Comparison of ENCODE assay signal across 8 cellular contexts in genomic region chr1:65421341-65422174, GRCh38. TPM values are rescaled to one million over a fixed set of nuclear protein-coding genes. Genes with fewer than 3 reads are reported as not detected.
DNase-seq lines count a peak whose midpoint lies in the region; ATAC-seq, FAIRE-seq and TF ChIP-seq lines count a peak whose summit lies in the region.

No MANE protein-coding gene starts in this region.

- TF ChIP-seq POLR2A in K562 (conservative IDR thresholded peaks at IDR 0.05), result 0 out of 2 replicates have a peak, but pooled peaks have one; percentile 2

- ATAC-seq in K562 (no peak), HG02623 (IDR thresholded peaks at IDR 0.05; ENCODE audit: unreplicated experiment) (no peak), GM21723 (IDR thresholded peaks at IDR 0.05; ENCODE audit: unreplicated experiment) (no peak)

- H3K9me1 ChIP-seq in K562 (ENCODE audit: control insufficient read depth, insufficient read depth, low read length), result no peaks in the 10 kb centered on the region

- POLR2A ChIA-PET in AG04450 (lab: Yijun Ruan, JAX), result no interaction called here
- POLR2A ChIA-PET in K562 (lab: Yijun Ruan, JAX), result interaction anchor here (0.7 to 1.3 kb wide), 4 partner anchors 143 to 275 kb away, joined by 3 read pairs; no protein-coding TSS in a partner anchor

- TF ChIP-seq RAD21 in K562 (CRISPR knock-in tag; conservative IDR thresholded peaks at IDR 0.05 in 1 of 2, IDR thresholded peaks at IDR 0.05 in 1 of 2), result no peak

- in situ Hi-C loops in KBM-7 (cut with MboI; ENCODE audit: low pct_unique_long_range_greater_than_20kb, low sequenced_read_pairs) (no loop called here), K562 (cut with MboI) (loop anchor here (10.0 kb wide), 1 partner anchor 357 kb away; no protein-coding TSS in a partner anchor)

- DNase-seq in AG04450 (ENCODE audit: low read depth, low spot score) (no peak), KBM-7 (peak; percentile 62), K562 (ENCODE audit: extremely low read depth in 1 of 4, low spot score in 3 of 4) (peak in 1 of 4 experiments; percentile 44), lung microvascular endothelial cell (ENCODE audit: low read depth in 2 of 2) (peak; percentile 75 to 89), DMS153 (lab: John Stamatoyannopoulos, UW) (no peak), T-helper 9 cell (no peak)

- H3K36me3 ChIP-seq in K562 (ENCODE audit: control insufficient read depth, insufficient read depth, low read length), result peaks cover 36% of the 10 kb centered on the region

- TSS peak; percentile 43 for BruUV-seq in K562 (replicated peaks; lab: Mats Ljungman, UMichigan)

- no peaks in the 10 kb centered on the region for H3K9me3 ChIP-seq in AG04450 (ENCODE audit: control insufficient read depth, insufficient read depth, low read length)
- no peaks in the 10 kb centered on the region for H3K9me3 ChIP-seq in K562 (replicated peaks; ENCODE audit: control insufficient read depth, insufficient read depth, low read depth, low read length)

- TF ChIP-seq EP300 in K562 (IDR thresholded peaks at IDR 0.05; ENCODE audit: low read length), result no peak

- H3K9ac ChIP-seq in K562 (ENCODE audit: insufficient read depth in 1 of 2, low read depth in 2 of 2, low read length in 2 of 2), result peak overlapping the region; percentile 95 to 99

- FAIRE-seq in K562 (lab: Jason Lieb, UNC), result no peak

- CTCF ChIA-PET in AG04450 (lab: Charles Lee), result interaction anchor here (1.3 to 1.4 kb wide), 3 partner anchors 9 to 266 kb away, joined by 3 to 7 read pairs (median 6); no protein-coding TSS in a partner anchor
- CTCF ChIA-PET in K562 (lab: Yijun Ruan, JAX; ENCODE audit: low intra/inter-chr PET ratio), result no interaction called here

- peak overlapping the region; percentile 92 for H3K4me2 ChIP-seq in K562 (ENCODE audit: insufficient read depth, low read length)

- H4K20me1 ChIP-seq in K562 (replicated peaks; ENCODE audit: control insufficient read depth, insufficient read depth, low read length), result peaks cover 3% of the 10 kb centered on the region; the same call in 1 of the 2 replicates

- peaks cover 60% of the 10 kb centered on the region for H3K79me2 ChIP-seq in K562 (ENCODE audit: control insufficient read depth, insufficient read depth, low read length)

- H3K27me3 ChIP-seq in AG04450 (ENCODE audit: control insufficient read depth, insufficient read depth, low read length), result no peaks in the 10 kb centered on the region
- H3K27me3 ChIP-seq in K562 (ENCODE audit: control insufficient read depth in 2 of 2, insufficient read depth in 2 of 2, low read length in 2 of 2), result no peaks in the 10 kb centered on the region

- under 1% methylated on average over 14 of the region's 14 CpGs for WGBS in K562 (ENCODE audit: insufficient coverage, low coverage, missing lambda C conversion rate)

- no peak for TF ChIP-seq CTCF in AG04450 (IDR thresholded peaks at IDR 0.05; ENCODE audit: low read depth, low read length)
- TF ChIP-seq CTCF in K562 (IDR thresholded peaks at IDR 0.05 in 2 of 3, conservative IDR thresholded peaks at IDR 0.05 in 1 of 3; ENCODE audit: insufficient read depth in 2 of 3, low read depth in 1 of 3, low read length in 3 of 3), result no peak

- intact Hi-C loops in K562 (cut with micrococcal nuclease), result loop anchor here (2.0 to 5.0 kb wide), 6 partner anchors 56 to 354 kb away; no protein-coding TSS in a partner anchor

- H3K4me1 ChIP-seq in K562 (replicated peaks in 1 of 2; ENCODE audit: control insufficient read depth in 2 of 2, insufficient read depth in 2 of 2, low read length in 2 of 2), result peaks cover 25 to 61% of the 10 kb centered on the region in 2 experiments

- H3K4me3 ChIP-seq in AG04450 (ENCODE audit: low read depth, low read length) (peak overlapping the region; percentile 82), K562 (peak overlapping the region; percentile 83)

- H3K27ac ChIP-seq in AG04450 (ENCODE audit: low read depth, low read length), result peak overlapping the region; percentile 98
- H3K27ac ChIP-seq in K562 (ENCODE audit: extremely low read depth, low read depth, low read length), result peak overlapping the region; percentile 95

- H2AFZ ChIP-seq in K562 (ENCODE audit: low read depth, low read length), result 0 out of 2 replicates have a peak overlapping the region, but pooled peaks have one; percentile 74

TF ChIP-seq in K562, 482 proteins besides CTCF, POLR2A, EP300 and RAD21 (continues in another document):
- TF ChIP-seq NR3C1 (CRISPR knock-in tag; IDR thresholded peaks at IDR 0.05), result no peak
- no peak for TF ChIP-seq RFX1 (IDR thresholded peaks at IDR 0.05)
- TF ChIP-seq CHD1 (IDR thresholded peaks at IDR 0.05; ENCODE audit: low read length), result peak; percentile 5
- peak; percentile 33; the same call in 1 of the 2 replicates for TF ChIP-seq ZNF668 (CRISPR knock-in tag; IDR thresholded peaks at IDR 0.05)
- TF ChIP-seq ATF1 (CRISPR knock-in tag; IDR thresholded peaks at IDR 0.05), result no peak
- peak; percentile 18; the same call in 1 of the 2 replicates for TF ChIP-seq ATF1 (tag; IDR thresholded peaks at IDR 0.05)
- TF ChIP-seq ZNF766 (CRISPR knock-in tag; conservative IDR thresholded peaks at IDR 0.05), result 0 out of 2 replicates have a peak, but pooled peaks have one; percentile 36
- TF ChIP-seq NFE2 (IDR thresholded peaks at IDR 0.05; ENCODE audit: low read depth), result peak; percentile 23; the same call in 1 of the 2 replicates
- peak; percentile 66; the same call in 1 of the 2 replicates for TF ChIP-seq SPI1 (IDR thresholded peaks at IDR 0.05; ENCODE audit: borderline replicate concordance, low read depth, low read length)
- TF ChIP-seq, protein P1, sequence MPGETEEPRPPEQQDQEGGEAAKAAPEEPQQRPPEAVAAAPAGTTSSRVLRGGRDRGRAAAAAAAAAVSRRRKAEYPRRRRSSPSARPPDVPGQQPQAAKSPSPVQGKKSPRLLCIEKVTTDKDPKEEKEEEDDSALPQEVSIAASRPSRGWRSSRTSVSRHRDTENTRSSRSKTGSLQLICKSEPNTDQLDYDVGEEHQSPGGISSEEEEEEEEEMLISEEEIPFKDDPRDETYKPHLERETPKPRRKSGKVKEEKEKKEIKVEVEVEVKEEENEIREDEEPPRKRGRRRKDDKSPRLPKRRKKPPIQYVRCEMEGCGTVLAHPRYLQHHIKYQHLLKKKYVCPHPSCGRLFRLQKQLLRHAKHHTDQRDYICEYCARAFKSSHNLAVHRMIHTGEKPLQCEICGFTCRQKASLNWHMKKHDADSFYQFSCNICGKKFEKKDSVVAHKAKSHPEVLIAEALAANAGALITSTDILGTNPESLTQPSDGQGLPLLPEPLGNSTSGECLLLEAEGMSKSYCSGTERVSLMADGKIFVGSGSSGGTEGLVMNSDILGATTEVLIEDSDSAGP (CRISPR knock-in tag; IDR thresholded peaks at IDR 0.05), result no peak
- 0 out of 2 replicates have a peak, but pooled peaks have one; percentile 31 for TF ChIP-seq HDGF (IDR thresholded peaks at IDR 0.05)

RNA-seq across cellular contexts. Expression of gene LEPR, which starts 1.1 kb away (rescaled TPM):
- polyA plus RNA-seq in AG04450 (2011; rRNA removed) (7.4 and 11.1 TPM in 2 replicates), K562 (2011; rRNA removed) (83.7 and 111 TPM in 2 replicates), K562 (2014; fragmentation: Illumina TruSeq; extraction: Trizol) (37.3 and 45.2 TPM in 2 replicates), K562 (2014; fragmentation: Nextera tagmentation; extraction: Ambion mirVana) (10 to 100 TPM; 12.2 to 18.1 TPM), K562 (2014; rRNA removed) (19.9 and 26.1 TPM in 2 replicates)
- 6.0 and 10.9 TPM in 2 replicates for polyA minus RNA-seq in AG04450 (2011; rRNA and poly(A)+ RNA removed)
- 58.9 and 119 TPM in 2 replicates for total RNA-seq in K562 (2011; cell fraction: chromatin; rRNA removed; ENCODE audit: low replicate concordance)
- 43.9 and 53.4 TPM in 2 replicates for total RNA-seq in K562 (2011; cell fraction: nucleolus; rRNA removed)
- 92.8 and 105 TPM in 2 replicates for total RNA-seq in K562 (2011; cell fraction: nucleoplasm; rRNA removed)
- total RNA-seq in K562 (2014; rRNA removed) (26.0 and 26.5 TPM in 2 replicates), K562 (2014; rRNA removed; fragmentation: Illumina TruSeq; extraction: Trizol) (55.0 and 58.4 TPM in 2 replicates), K562 (2015; rRNA removed; fragmentation: Illumina TruSeq; extraction: Trizol) (51.5 and 56.8 TPM in 2 replicates), K562 (2021) (43.1 and 43.6 TPM in 2 replicates), lung microvascular endothelial cell (24.8 and 34.3 TPM in 2 replicates)
- polyA plus RNA-seq in K562 (2011; cell fraction: cytosol; rRNA removed), result 30.7 and 48.6 TPM in 2 replicates
- 25.8 and 36.4 TPM in 2 replicates for polyA plus RNA-seq in K562 (2011; cell fraction: nucleus; rRNA removed)
- 22.2 and 31.8 TPM in 2 replicates for polyA plus RNA-seq in K562 (2012)
- 197 and 201 TPM in 2 replicates for polyA minus RNA-seq in K562 (2011; rRNA and poly(A)+ RNA removed)
- 51.6 and 74.5 TPM in 2 replicates for polyA minus RNA-seq in K562 (2011; cell fraction: cytosol; rRNA and poly(A)+ RNA removed)
- 25.3 and 51.1 TPM in 2 replicates for polyA minus RNA-seq in K562 (2011; cell fraction: nucleus; rRNA and poly(A)+ RNA removed)

RNA-seq across cellular contexts. Expression of gene LEPROT, which starts 1.1 kb away (rescaled TPM):
- polyA plus RNA-seq in AG04450 (2011; rRNA removed), result 63.9 and 86.7 TPM in 2 replicates
- 60.1 and 71.6 TPM in 2 replicates for polyA minus RNA-seq in AG04450 (2011; rRNA and poly(A)+ RNA removed)
- 47.7 and 171 TPM in 2 replicates for total RNA-seq in K562 (2011; cell fraction: chromatin; rRNA removed; ENCODE audit: low replicate concordance)
- total RNA-seq in K562 (2011; cell fraction: nucleolus; rRNA removed), result 33.7 and 49.6 TPM in 2 replicates
- total RNA-seq in K562 (2011; cell fraction: nucleoplasm; rRNA removed), result 135 and 209 TPM in 2 replicates
- 28.1 and 34.8 TPM in 2 replicates for total RNA-seq in K562 (2014; rRNA removed)
- 45.8 and 52.8 TPM in 2 replicates for total RNA-seq in K562 (2014; rRNA removed; fragmentation: Illumina TruSeq; extraction: Trizol)
- total RNA-seq in K562 (2015; rRNA removed; fragmentation: Illumina TruSeq; extraction: Trizol), result 40.6 and 46.3 TPM in 2 replicates
- 38.2 and 42.9 TPM in 2 replicates for total RNA-seq in K562 (2021)
- polyA plus RNA-seq in K562 (2011; rRNA removed), result 84.0 and 97.5 TPM in 2 replicates
- 33.1 and 88.6 TPM in 2 replicates for polyA plus RNA-seq in K562 (2011; cell fraction: cytosol; rRNA removed)
- 88.8 and 104 TPM in 2 replicates for polyA plus RNA-seq in K562 (2011; cell fraction: nucleus; rRNA removed)
- 40.2 and 59.7 TPM in 2 replicates for polyA plus RNA-seq in K562 (2012)
- polyA plus RNA-seq in K562 (2014; fragmentation: Illumina TruSeq; extraction: Trizol), result 44.0 and 47.4 TPM in 2 replicates
- 10 to 100 TPM; 30.7 to 38.5 TPM for polyA plus RNA-seq in K562 (2014; fragmentation: Nextera tagmentation; extraction: Ambion mirVana)
- polyA plus RNA-seq in K562 (2014; rRNA removed), result 53.4 and 54.9 TPM in 2 replicates
- polyA minus RNA-seq in K562 (2011; rRNA and poly(A)+ RNA removed), result 65.3 and 66.8 TPM in 2 replicates
- 24.1 and 26.4 TPM in 2 replicates for polyA minus RNA-seq in K562 (2011; cell fraction: cytosol; rRNA and poly(A)+ RNA removed)
- polyA minus RNA-seq in K562 (2011; cell fraction: nucleus; rRNA and poly(A)+ RNA removed), result 68.3 and 104 TPM in 2 replicates
- 44.7 and 57.3 TPM in 2 replicates for total RNA-seq in lung microvascular endothelial cell

Comparison
In these comparisons a context has a peak if more than half of its experiments do, and no peak if none do; other contexts are left out.
1. DNase-seq: peak in KBM-7 (single experiment) and lung microvascular endothelial cell (2 of 2); none in AG04450 (single experiment), DMS153 (single experiment) and T-helper 9 cell (single experiment).